1 cellular context compared by ENCODE assay signal in genomic region chr22:45262931-45263789, GRCh38.
TF ChIP-seq lines count a peak whose summit lies in the region.

No MANE protein-coding gene starts in this region.

TF ChIP-seq in WTC11, 78 proteins besides CTCF, POLR2A, EP300 and RAD21 (continued from another document):
- TF ChIP-seq, protein P1, sequence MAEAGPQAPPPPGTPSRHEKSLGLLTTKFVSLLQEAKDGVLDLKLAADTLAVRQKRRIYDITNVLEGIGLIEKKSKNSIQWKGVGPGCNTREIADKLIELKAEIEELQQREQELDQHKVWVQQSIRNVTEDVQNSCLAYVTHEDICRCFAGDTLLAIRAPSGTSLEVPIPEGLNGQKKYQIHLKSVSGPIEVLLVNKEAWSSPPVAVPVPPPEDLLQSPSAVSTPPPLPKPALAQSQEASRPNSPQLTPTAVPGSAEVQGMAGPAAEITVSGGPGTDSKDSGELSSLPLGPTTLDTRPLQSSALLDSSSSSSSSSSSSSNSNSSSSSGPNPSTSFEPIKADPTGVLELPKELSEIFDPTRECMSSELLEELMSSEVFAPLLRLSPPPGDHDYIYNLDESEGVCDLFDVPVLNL (CRISPR knock-in tag; IDR thresholded peaks at IDR 0.05; ENCODE audit: borderline replicate concordance, low read depth), result no peak
- no peak for TF ChIP-seq ZNF317 (CRISPR knock-in tag; IDR thresholded peaks at IDR 0.05; ENCODE audit: borderline replicate concordance, low read depth)
- TF ChIP-seq GABPB1 (CRISPR knock-in tag; IDR thresholded peaks at IDR 0.05), result no peak
